In genomic region chr14:57837267-57837666, GRCh38 we compare ENCODE assay signal across 1 cellular context.
TF ChIP-seq lines count a peak whose summit lies in the region.

No MANE protein-coding gene starts in this region.

TF ChIP-seq in HCT116, 20 proteins besides CTCF, POLR2A, EP300 and RAD21 (continued from another document):
- TF ChIP-seq TCF7L2 (IDR thresholded peaks at IDR 0.05; ENCODE audit: borderline replicate concordance, extremely low read depth, insufficient read depth, insufficient read length) (no peak), SRF (IDR thresholded peaks at IDR 0.05; ENCODE audit: low read depth) (no peak), EZH2phosphoT487 (IDR thresholded peaks at IDR 0.05; ENCODE audit: borderline replicate concordance) (no peak), SIN3A (IDR thresholded peaks at IDR 0.05; ENCODE audit: low read depth) (no peak), FOSL1 (IDR thresholded peaks at IDR 0.05; ENCODE audit: low read depth) (no peak), ZFX (IDR thresholded peaks at IDR 0.05) (no peak), JUND (IDR thresholded peaks at IDR 0.05) (no peak), EZH2 (IDR thresholded peaks at IDR 0.05) (no peak), CEBPB (IDR thresholded peaks at IDR 0.05; ENCODE audit: low read depth) (no peak), CBX3 (IDR thresholded peaks at IDR 0.05; ENCODE audit: low read depth) (no peak), ZNF274 (IDR thresholded peaks at IDR 0.05; ENCODE audit: low read depth, low read length) (no peak)
